In genomic region chr15:34708422-34708821, GRCh38 we compare ENCODE assay signal across 9 cellular contexts. TPM values are rescaled to one million over a fixed set of nuclear protein-coding genes. Genes with fewer than 3 reads are reported as not detected.
DNase-seq lines count a peak whose midpoint lies in the region; ATAC-seq and TF ChIP-seq lines count a peak whose summit lies in the region.
"Had no signal": no experiment of that assay in that cellular context is flagged by ENCODE, and none has a peak within 500 bp of the region (broad histone marks: within the 10 kb centered on the region; RNA-seq: fewer than 3 reads in every experiment).

No MANE protein-coding gene starts in this region.

- no peak overlapping the region for H3K27ac Mint-ChIP-seq in immature natural killer cell

- no peaks in the 10 kb centered on the region for H3K4me1 ChIP-seq in right cardiac atrium (ENCODE audit: control insufficient read depth, insufficient read depth, low read length)
- peaks cover 0 to 12% of the 10 kb centered on the region in 2 donors for H3K4me1 ChIP-seq in thoracic aorta (ENCODE audit: control insufficient read depth in 1 of 2, low read depth in 2 of 2)

- H3K27ac ChIP-seq in right cardiac atrium (ENCODE audit: low read length), result no peak overlapping the region
- no peak overlapping the region for H3K27ac ChIP-seq in thoracic aorta

- intact Hi-C loops in right cardiac atrium (cut with DNase I), result loop anchor here in 3 of 4 donors (5.0 to 10.0 kb wide), 3 partner anchors 206 to 214 kb away; no protein-coding TSS in a partner anchor

- H3K27me3 Mint-ChIP-seq in immature natural killer cell (ENCODE audit: low read depth in 3 of 3), result peaks cover 2 to 6% (median 5%) of the 10 kb centered on the region in 3 donors

- peak; percentile 95 for TF ChIP-seq CTCF in WI38 (IDR thresholded peaks at IDR 0.05; ENCODE audit: low read depth, low read length)
- peak; percentile 71 for TF ChIP-seq CTCF in thoracic aorta (IDR thresholded peaks at IDR 0.05)

- no peaks in the 10 kb centered on the region for H3K9me3 Mint-ChIP-seq in immature natural killer cell

- H3K4me3 Mint-ChIP-seq in immature natural killer cell, result peak overlapping the region in 2 of 5 donors; percentile 0 to 62

- peaks cover 0 to 7% of the 10 kb centered on the region in 2 donors for H3K4me1 Mint-ChIP-seq in immature natural killer cell

- peaks cover 3% of the 10 kb centered on the region for H3K27me3 ChIP-seq in right cardiac atrium (ENCODE audit: control insufficient read depth, insufficient read depth)
- H3K27me3 ChIP-seq in thoracic aorta (replicated peaks; ENCODE audit: insufficient read depth), result no peaks in the 10 kb centered on the region

- 40% methylated on average over 5 of the region's 5 CpGs for WGBS in right cardiac atrium

- no peaks in the 10 kb centered on the region for H3K36me3 Mint-ChIP-seq in immature natural killer cell

- H3K4me3 ChIP-seq in WI38 (ENCODE audit: low read depth, low read length), result no peak overlapping the region
- H3K4me3 ChIP-seq in right cardiac atrium (ENCODE audit: low read length), result no peak overlapping the region
- H3K4me3 ChIP-seq in thoracic aorta, result no peak overlapping the region

- no peaks in the 10 kb centered on the region for H3K36me3 ChIP-seq in thoracic aorta

- peak; percentile 26 for DNase-seq in ELF-1 (ENCODE audit: low read depth, low spot score)
- peak; percentile 1 to 84 (median 51) for DNase-seq in NCI-H1417 (lab: John Stamatoyannopoulos, UW)
- no peak for DNase-seq in right cardiac atrium
- no peak for DNase-seq in thoracic aorta (ENCODE audit: low spot score)
- DNase-seq in immature natural killer cell, result no peak
- no peak for DNase-seq in mesenteric fat pad (ENCODE audit: low spot score)
- no peak for DNase-seq in cortex of kidney (lab: John Stamatoyannopoulos, UW)

- peak; percentile 75 to 81 for ATAC-seq in right cardiac atrium
- no peak for ATAC-seq in thoracic aorta (ENCODE audit: insufficient number of reproducible peaks, low FRiP score, low read depth)

- H3K9me3 ChIP-seq in right cardiac atrium (ENCODE audit: control insufficient read depth, low read length) (no peaks in the 10 kb centered on the region), thoracic aorta (no peaks in the 10 kb centered on the region)

RNA-seq across cellular contexts. Expression of gene GJD2, which starts 46.4 kb away (rescaled TPM):
- total RNA-seq in right cardiac atrium, result 10 to 100 TPM in 2 of 4 donors, 1 to 10 TPM in 2; 2.0 to 34.1 (median 14.0) TPM
- polyA plus RNA-seq in right cardiac atrium, result 7.4 TPM
- total RNA-seq in thoracic aorta, result not detected
- not detected for polyA plus RNA-seq in immature natural killer cell
- not detected for total RNA-seq in mesenteric fat pad
- total RNA-seq: mononuclear cell had no signal

Comparison
In these comparisons a context has a peak if more than half of its experiments do, and no peak if none do; other contexts are left out.
1. DNase-seq: peak in ELF-1 (single experiment) and NCI-H1417 (3 of 3); none in right cardiac atrium (0 of 3), thoracic aorta (single experiment), immature natural killer cell (0 of 3), mesenteric fat pad (single experiment) and cortex of kidney (single experiment).